Comparison of ENCODE assay signal across 20 cellular contexts in genomic region chr2:110848519-110848918, GRCh38.
DNase-seq lines count a peak whose midpoint lies in the region; ATAC-seq and TF ChIP-seq lines count a peak whose summit lies in the region.
"Had no signal": no experiment of that assay in that cellular context is flagged by ENCODE, and none has a peak within 500 bp of the region (broad histone marks: within the 10 kb centered on the region; RNA-seq: fewer than 3 reads in every experiment).

No MANE protein-coding gene starts in this region.

- peaks cover 6% of the 10 kb centered on the region for H3K36me3 Mint-ChIP-seq in activated CD8-positive, alpha-beta memory T cell treated with anti-CD3 and anti-CD28 coated beads, Interleukin-2, amount 10 ng/mL, durations not matched to agents 7 days and 5 days
- H3K36me3 Mint-ChIP-seq in activated T-helper 1 cell treated with anti-CD3 and anti-CD28 coated beads, Interleukin-12 subunit alpha, Interleukin-12 subunit beta, Interleukin-2, Interleukin-4 antibody, amounts not matched to agents 30 ng/mL and 10 ng/mL and 1 ng/mL, durations not matched to agents 14 hours and 24 hours and 36 hours (ENCODE audit: low read depth): peaks cover 11% of the 10 kb centered on the region
- no peaks in the 10 kb centered on the region for H3K36me3 Mint-ChIP-seq in stimulated activated memory B cell treated with anti-CD40 and anti-IgM and Interleukin-4, amounts not matched to agents 10 μg/mL and 1 μg/mL and 100 μg/mL, for 72 hours
- H3K36me3 Mint-ChIP-seq: CD8-positive, alpha-beta T cell had no signal

- no peak overlapping the region for H3K4me3 ChIP-seq in fibroblast of mammary gland (ENCODE audit: control insufficient read depth, low read depth, low read length)
- H3K4me3 ChIP-seq: BLaER1 treated with 17β-estradiol and CSF1 and Interleukin-3, amounts not matched to agents 10 nM and 100 nM; SJSA1 had no signal

- no peak for ATAC-seq in activated CD8-positive, alpha-beta memory T cell treated with anti-CD3 and anti-CD28 coated beads, Interleukin-2, amount 10 ng/mL, durations not matched to agents 7 days and 5 days
- ATAC-seq in stimulated activated memory B cell treated with anti-CD40 and anti-IgM and Interleukin-4, amounts not matched to agents 10 μg/mL and 1 μg/mL and 100 μg/mL, for 72 hours: no peak
- ATAC-seq in GM21528 (IDR thresholded peaks at IDR 0.05; ENCODE audit: low FRiP score, unreplicated experiment) (no peak), HG03354 (IDR thresholded peaks at IDR 0.05; ENCODE audit: poor library complexity, severe bottlenecking, unreplicated experiment) (no peak)
- ATAC-seq: CD8-positive, alpha-beta T cell; HCT116; Right ventricle myocardium inferior had no signal

- DNase-seq in activated CD8-positive, alpha-beta memory T cell treated with anti-CD3 and anti-CD28 coated beads, Interleukin-2, amount 10 ng/mL, durations not matched to agents 7 days and 5 days: peak; percentile 29
- no peak for DNase-seq in activated CD8-positive, alpha-beta memory T cell treated with anti-CD3 and anti-CD28 coated beads, Interleukin-2, amount 50 U/mL, for 4 hours
- no peak for DNase-seq in activated T-helper 1 cell treated with anti-CD3 and anti-CD28 coated beads, Interleukin-12 subunit alpha, Interleukin-12 subunit beta, Interleukin-2, Interleukin-4 antibody, amounts not matched to agents 30 ng/mL and 10 ng/mL and 1 ng/mL, durations not matched to agents 14 hours and 24 hours and 36 hours (ENCODE audit: low spot score)
- DNase-seq in fibroblast of mammary gland (ENCODE audit: low read depth) (peak; percentile 7), GM03348 (ENCODE audit: low spot score) (no peak)
- DNase-seq: 8988T; CD8-positive, alpha-beta T cell; GOT3; Kasumi-1; NCI-H1417; NCI-H1694 treated with DMSO at 0.1 percent for 48 hours; NCI-H2081 treated with DMSO at 0.1 percent for 48 hours; NCI-H526 had no signal

- H3K4me3 Mint-ChIP-seq in activated CD8-positive, alpha-beta memory T cell treated with anti-CD3 and anti-CD28 coated beads, Interleukin-2, amount 10 ng/mL, durations not matched to agents 7 days and 5 days: no peak overlapping the region
- no peak overlapping the region for H3K4me3 Mint-ChIP-seq in activated T-helper 1 cell treated with anti-CD3 and anti-CD28 coated beads, Interleukin-12 subunit alpha, Interleukin-12 subunit beta, Interleukin-2, Interleukin-4 antibody, amounts not matched to agents 30 ng/mL and 10 ng/mL and 1 ng/mL, durations not matched to agents 14 hours and 24 hours and 36 hours
- no peak overlapping the region for H3K4me3 Mint-ChIP-seq in stimulated activated memory B cell treated with anti-CD40 and anti-IgM and Interleukin-4, amounts not matched to agents 10 μg/mL and 1 μg/mL and 100 μg/mL, for 72 hours

- CTCF ChIA-PET in activated CD8-positive, alpha-beta memory T cell treated with anti-CD3 and anti-CD28 coated beads, Interleukin-2, amount 10 ng/mL, durations not matched to agents 7 days and 5 days (lab: Charles Lee): interaction anchor here (1.9 kb wide), 1 partner anchor 10 kb away, joined by 6 read pairs; no protein-coding TSS in a partner anchor

- H3K4me1 Mint-ChIP-seq in activated CD8-positive, alpha-beta memory T cell treated with anti-CD3 and anti-CD28 coated beads, Interleukin-2, amount 10 ng/mL, durations not matched to agents 7 days and 5 days: peaks cover 86% of the 10 kb centered on the region
- peaks cover 91% of the 10 kb centered on the region for H3K4me1 Mint-ChIP-seq in activated T-helper 1 cell treated with anti-CD3 and anti-CD28 coated beads, Interleukin-12 subunit alpha, Interleukin-12 subunit beta, Interleukin-2, Interleukin-4 antibody, amounts not matched to agents 30 ng/mL and 10 ng/mL and 1 ng/mL, durations not matched to agents 14 hours and 24 hours and 36 hours (ENCODE audit: low read depth)
- H3K4me1 Mint-ChIP-seq in stimulated activated memory B cell treated with anti-CD40 and anti-IgM and Interleukin-4, amounts not matched to agents 10 μg/mL and 1 μg/mL and 100 μg/mL, for 72 hours: peaks cover 68% of the 10 kb centered on the region

- intact Hi-C loops in activated T-helper 1 cell treated with anti-CD3 and anti-CD28 coated beads, Interleukin-12 subunit alpha, Interleukin-12 subunit beta, Interleukin-2, Interleukin-4 antibody, amounts not matched to agents 30 ng/mL and 10 ng/mL and 1 ng/mL, durations not matched to agents 14 hours and 24 hours and 36 hours (cut with micrococcal nuclease): no loop called here

- H3K27ac Mint-ChIP-seq in activated CD8-positive, alpha-beta memory T cell treated with anti-CD3 and anti-CD28 coated beads, Interleukin-2, amount 10 ng/mL, durations not matched to agents 7 days and 5 days: no peak overlapping the region
- H3K27ac Mint-ChIP-seq in activated T-helper 1 cell treated with anti-CD3 and anti-CD28 coated beads, Interleukin-12 subunit alpha, Interleukin-12 subunit beta, Interleukin-2, Interleukin-4 antibody, amounts not matched to agents 30 ng/mL and 10 ng/mL and 1 ng/mL, durations not matched to agents 14 hours and 24 hours and 36 hours: peak overlapping the region; percentile 77
- peak overlapping the region; percentile 23 for H3K27ac Mint-ChIP-seq in stimulated activated memory B cell treated with anti-CD40 and anti-IgM and Interleukin-4, amounts not matched to agents 10 μg/mL and 1 μg/mL and 100 μg/mL, for 72 hours

- no peaks in the 10 kb centered on the region for H3K9me3 Mint-ChIP-seq in activated CD8-positive, alpha-beta memory T cell treated with anti-CD3 and anti-CD28 coated beads, Interleukin-2, amount 10 ng/mL, durations not matched to agents 7 days and 5 days (ENCODE audit: low read depth)
- H3K9me3 Mint-ChIP-seq in activated T-helper 1 cell treated with anti-CD3 and anti-CD28 coated beads, Interleukin-12 subunit alpha, Interleukin-12 subunit beta, Interleukin-2, Interleukin-4 antibody, amounts not matched to agents 30 ng/mL and 10 ng/mL and 1 ng/mL, durations not matched to agents 14 hours and 24 hours and 36 hours: peaks cover 3% of the 10 kb centered on the region
- H3K9me3 Mint-ChIP-seq in stimulated activated memory B cell treated with anti-CD40 and anti-IgM and Interleukin-4, amounts not matched to agents 10 μg/mL and 1 μg/mL and 100 μg/mL, for 72 hours: no peaks in the 10 kb centered on the region
- H3K9me3 Mint-ChIP-seq: CD8-positive, alpha-beta T cell had no signal

- TF ChIP-seq CTCF in fibroblast of mammary gland (conservative IDR thresholded peaks at IDR 0.05; ENCODE audit: control insufficient read depth, insufficient read depth, low read depth, low read length): no peak

- H3K27me3 Mint-ChIP-seq in activated CD8-positive, alpha-beta memory T cell treated with anti-CD3 and anti-CD28 coated beads, Interleukin-2, amount 10 ng/mL, durations not matched to agents 7 days and 5 days: peaks cover 37% of the 10 kb centered on the region
- H3K27me3 Mint-ChIP-seq in activated T-helper 1 cell treated with anti-CD3 and anti-CD28 coated beads, Interleukin-12 subunit alpha, Interleukin-12 subunit beta, Interleukin-2, Interleukin-4 antibody, amounts not matched to agents 30 ng/mL and 10 ng/mL and 1 ng/mL, durations not matched to agents 14 hours and 24 hours and 36 hours (ENCODE audit: insufficient read depth): peaks cover 4% of the 10 kb centered on the region
- H3K27me3 Mint-ChIP-seq in stimulated activated memory B cell treated with anti-CD40 and anti-IgM and Interleukin-4, amounts not matched to agents 10 μg/mL and 1 μg/mL and 100 μg/mL, for 72 hours: peaks cover 17% of the 10 kb centered on the region

Comparison
In these comparisons a context has a peak if more than half of its experiments do, and no peak if none do; other contexts are left out.
1. DNase-seq: peak in activated CD8-positive, alpha-beta memory T cell treated with anti-CD3 and anti-CD28 coated beads, Interleukin-2, amount 10 ng/mL, durations not matched to agents 7 days and 5 days (single experiment) and fibroblast of mammary gland (single experiment); none in activated CD8-positive, alpha-beta memory T cell treated with anti-CD3 and anti-CD28 coated beads, Interleukin-2, amount 50 U/mL, for 4 hours (single experiment), activated T-helper 1 cell treated with anti-CD3 and anti-CD28 coated beads, Interleukin-12 subunit alpha, Interleukin-12 subunit beta, Interleukin-2, Interleukin-4 antibody, amounts not matched to agents 30 ng/mL and 10 ng/mL and 1 ng/mL, durations not matched to agents 14 hours and 24 hours and 36 hours (single experiment) and GM03348 (single experiment).